9 cellular contexts compared by ENCODE assay signal in the genomic region with DNA sequence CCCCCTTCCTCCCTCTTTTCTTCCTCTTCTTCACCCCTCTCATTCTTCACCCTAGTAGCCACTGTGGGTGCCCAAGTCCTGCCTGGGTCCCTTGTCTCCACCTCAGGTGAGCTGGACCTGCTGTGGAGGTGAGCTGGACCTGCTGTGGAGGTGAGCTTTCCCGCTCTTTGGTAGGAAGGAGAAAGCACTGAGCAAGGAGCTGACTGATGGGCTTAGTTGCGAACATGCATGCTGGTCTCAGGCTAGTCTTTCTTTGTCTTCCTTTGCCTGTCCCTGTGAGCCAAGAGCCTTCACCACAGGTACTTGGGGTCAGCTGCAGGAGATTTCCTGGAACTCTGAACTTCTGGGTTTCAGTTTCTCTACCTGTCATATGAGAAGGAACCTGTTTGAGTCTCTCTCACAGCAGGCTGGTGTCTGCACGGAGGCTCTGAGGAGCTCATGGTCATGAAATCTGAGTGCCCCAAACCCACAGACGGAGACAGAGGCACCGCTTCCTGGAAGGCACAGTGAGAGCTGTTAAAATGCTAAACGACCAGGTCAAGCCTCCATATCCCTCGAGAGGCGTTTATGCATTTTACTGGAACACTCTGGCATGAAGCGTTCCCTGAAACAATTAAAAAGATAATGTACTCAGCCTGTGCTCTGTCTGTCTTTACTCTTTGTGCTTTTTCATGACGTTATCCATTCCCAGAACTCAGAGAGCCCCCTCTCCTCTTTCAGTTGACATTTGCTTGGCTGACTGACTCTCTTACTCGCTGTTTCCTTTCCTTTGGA.
DNase-seq lines count a peak whose midpoint lies in the region; ATAC-seq lines count a peak whose summit lies in the region.
"Had no signal": no experiment of that assay in that cellular context is flagged by ENCODE, and none has a peak within 500 bp of the region (broad histone marks: within the 10 kb centered on the region; RNA-seq: fewer than 3 reads in every experiment).

No MANE protein-coding gene starts in this region.

- peak overlapping the region; percentile 45 to 77 (median 66) for H3K4me3 Mint-ChIP-seq in CD4-positive, CD25-positive, alpha-beta regulatory T cell

- H3K4me1 Mint-ChIP-seq in CD4-positive, CD25-positive, alpha-beta regulatory T cell = peaks cover 10 to 22% (median 17%) of the 10 kb centered on the region in 4 donors

- DNase-seq in CD4-positive, CD25-positive, alpha-beta regulatory T cell = peak in 2 of 3 donors; percentile 20 to 92
- peak; percentile 58 to 62 for DNase-seq in activated T-cell treated with anti-CD3 and anti-CD28 coated beads, Interleukin-2, amount 50 U/mL, for 48 hours
- no peak for DNase-seq in COLO668 (lab: John Stamatoyannopoulos, UW; ENCODE audit: unreplicated experiment)
- DNase-seq: foreskin melanocyte had no signal

- peaks cover 0 to under 1% (median 0%) of the 10 kb centered on the region in 7 donors for H3K9me3 Mint-ChIP-seq in CD4-positive, CD25-positive, alpha-beta regulatory T cell

- H3K27me3 ChIP-seq in CD4-positive, CD25-positive, alpha-beta regulatory T cell (ENCODE audit: control insufficient read depth, insufficient read depth, low read length) = no peaks in the 10 kb centered on the region
- H3K27me3 ChIP-seq in muscle layer of colon (ENCODE audit: control insufficient read depth in 1 of 2, insufficient read depth in 2 of 2, low read length in 2 of 2) = no peaks in the 10 kb centered on the region

- peaks cover 5% of the 10 kb centered on the region for H3K4me1 ChIP-seq in CD4-positive, CD25-positive, alpha-beta regulatory T cell (ENCODE audit: control insufficient read depth, insufficient read depth, low read length, poor library complexity, severe bottlenecking)
- H3K4me1 ChIP-seq in muscle layer of colon (ENCODE audit: insufficient read depth, low read length) = peaks cover 39% of the 10 kb centered on the region

- peak overlapping the region; percentile 60 for H3K4me3 ChIP-seq in CD4-positive, CD25-positive, alpha-beta regulatory T cell (ENCODE audit: low read depth, low read length)
- H3K4me3 ChIP-seq in muscle layer of colon (ENCODE audit: low read depth in 1 of 2, low read length in 2 of 2) = peak overlapping the region in 1 of 2 donors; percentile 24

- H3K9ac ChIP-seq in muscle layer of colon (ENCODE audit: low read length) = no peak overlapping the region

- ATAC-seq in CD4-positive, CD25-positive, alpha-beta regulatory T cell (ENCODE audit: low read depth in 2 of 2) = peak in 1 of 2 donors; percentile 47
- ATAC-seq in HG03460 (IDR thresholded peaks at IDR 0.05; ENCODE audit: unreplicated experiment) (peak; percentile 59), HG02852 (IDR thresholded peaks at IDR 0.05; ENCODE audit: unreplicated experiment) (no peak), GM21576 (IDR thresholded peaks at IDR 0.05; ENCODE audit: unreplicated experiment) (no peak), GM18517 (IDR thresholded peaks at IDR 0.05; ENCODE audit: unreplicated experiment) (no peak)

- no peaks in the 10 kb centered on the region for H3K27me3 Mint-ChIP-seq in CD4-positive, CD25-positive, alpha-beta regulatory T cell

- H3K36me3 Mint-ChIP-seq in CD4-positive, CD25-positive, alpha-beta regulatory T cell = no peaks in the 10 kb centered on the region

- H3K27ac ChIP-seq in CD4-positive, CD25-positive, alpha-beta regulatory T cell (ENCODE audit: insufficient read depth, low read length, poor library complexity, severe bottlenecking) = no peak overlapping the region
- peak overlapping the region; percentile 61 for H3K27ac ChIP-seq in muscle layer of colon (ENCODE audit: low read depth, low read length)

- H3K27ac Mint-ChIP-seq in CD4-positive, CD25-positive, alpha-beta regulatory T cell = peak overlapping the region; percentile 72 to 91 (median 87)

- H3K9me3 ChIP-seq in CD4-positive, CD25-positive, alpha-beta regulatory T cell (ENCODE audit: control insufficient read depth in 2 of 2, low read length in 2 of 2) = no peaks in the 10 kb centered on the region
- no peaks in the 10 kb centered on the region for H3K9me3 ChIP-seq in muscle layer of colon (ENCODE audit: low read length)

- H3K36me3 ChIP-seq in CD4-positive, CD25-positive, alpha-beta regulatory T cell (ENCODE audit: control insufficient read depth, insufficient read depth, low read length) = no peaks in the 10 kb centered on the region
- no peaks in the 10 kb centered on the region for H3K36me3 ChIP-seq in muscle layer of colon (ENCODE audit: insufficient read depth, low read length)
